ENCODE assay signal across 8 cellular contexts in genomic region chr11:19714387-19715363, GRCh38. TPM values are rescaled to one million over a fixed set of nuclear protein-coding genes. Genes with fewer than 3 reads are reported as not detected.
A peak's percentile ranks its signal among the peaks of the same experiment; 100 is the strongest.
DNase-seq lines count a peak whose midpoint lies in the region; ATAC-seq, FAIRE-seq and TF ChIP-seq lines count a peak whose summit lies in the region.

No MANE protein-coding gene starts in this region.

- H3K9me3 ChIP-seq in A549 (no peaks in the 10 kb centered on the region), HUES64 (ENCODE audit: insufficient read depth, low read depth, low read length) (no peaks in the 10 kb centered on the region), iPS-15b (ENCODE audit: control insufficient read depth, insufficient read depth, low read length) (no peaks in the 10 kb centered on the region), skeletal muscle satellite cell (replicated peaks; ENCODE audit: low read length) (no peaks in the 10 kb centered on the region)

- H3K9ac ChIP-seq in HUES64 (ENCODE audit: low read depth, low read length) (no peak overlapping the region), iPS-15b (ENCODE audit: low read depth, low read length) (no peak overlapping the region), skeletal muscle satellite cell (ENCODE audit: low read depth, low read length) (peak overlapping the region; percentile 84)

- DNase-seq in A549 (ENCODE audit: low read depth in 1 of 2, low spot score in 1 of 2), result peak in 1 of 2 experiments; percentile 17
- no peak for DNase-seq in astrocyte of the cerebellum (ENCODE audit: low read depth)
- no peak for DNase-seq in NCI-H2196 (lab: John Stamatoyannopoulos, UW; ENCODE audit: unreplicated experiment)
- no peak for DNase-seq in NCI-H1436 treated with DMSO at 0.1 percent for 48 hours (lab: John Stamatoyannopoulos, UW)

- ATAC-seq in A549, result peak in 1 of 2 experiments; percentile 5; a peak in 1 of 6 replicates
- ATAC-seq in HG03520 (IDR thresholded peaks at IDR 0.05; ENCODE audit: unreplicated experiment), result no peak

- TF ChIP-seq POLR2A in A549 (IDR thresholded peaks at IDR 0.05; ENCODE audit: low read length), result no peak

- TF ChIP-seq CTCF in A549 (IDR thresholded peaks at IDR 0.05), result no peak
- TF ChIP-seq CTCF in astrocyte of the cerebellum (IDR thresholded peaks at IDR 0.05; ENCODE audit: low read depth, low read length, missing control alignments), result no peak

- POLR2A ChIA-PET in A549 (lab: Yijun Ruan, JAX), result no interaction called here

- no peak for TF ChIP-seq RAD21 in A549 (conservative IDR thresholded peaks at IDR 0.05 in 1 of 2, IDR thresholded peaks at IDR 0.05 in 1 of 2)

- H3K4me2 ChIP-seq in A549 (peak overlapping the region; percentile 87), skeletal muscle satellite cell (ENCODE audit: low read length) (peak overlapping the region; percentile 84)

- H3K27me3 ChIP-seq in HUES64 (ENCODE audit: insufficient read depth, low read length), result peaks cover 58% of the 10 kb centered on the region
- H3K27me3 ChIP-seq in iPS-15b (ENCODE audit: control insufficient read depth, insufficient read depth, low read length), result peaks cover 50% of the 10 kb centered on the region
- no peaks in the 10 kb centered on the region for H3K27me3 ChIP-seq in skeletal muscle satellite cell (ENCODE audit: control insufficient read depth, insufficient read depth, low read length)

- FAIRE-seq in A549 (lab: Jason Lieb, UNC), result no peak

- in situ Hi-C loops in astrocyte of the cerebellum (cut with HindIII; ENCODE audit: low sequenced_read_pairs), result no loop called here

- peak overlapping the region; percentile 30 to 87 for H3K27ac ChIP-seq in A549
- no peak overlapping the region for H3K27ac ChIP-seq in HUES64 (ENCODE audit: low read depth, low read length)

- H3K4me1 ChIP-seq in A549 (peaks cover 36% of the 10 kb centered on the region), HUES64 (ENCODE audit: insufficient read depth, low read length) (peaks cover 17% of the 10 kb centered on the region), iPS-15b (ENCODE audit: control insufficient read depth, insufficient read depth, low read length) (peaks cover 9% of the 10 kb centered on the region), skeletal muscle satellite cell (ENCODE audit: control insufficient read depth, insufficient read depth, low read length) (peaks cover 61% of the 10 kb centered on the region)

- 57% methylated on average over 18 of the region's 25 CpGs for WGBS in A549 (ENCODE audit: missing lambda C conversion rate)
- 26% methylated on average over 21 of the region's 25 CpGs for WGBS in HUES64

- no peak for TF ChIP-seq EP300 in A549 (IDR thresholded peaks at IDR 0.05)

- H3K36me3 ChIP-seq in HUES64 (ENCODE audit: insufficient read depth, low read length) (no peaks in the 10 kb centered on the region), iPS-15b (ENCODE audit: control insufficient read depth, insufficient read depth, low read length) (no peaks in the 10 kb centered on the region), skeletal muscle satellite cell (ENCODE audit: insufficient read depth, low read length) (peaks cover 25% of the 10 kb centered on the region)

- CTCF ChIA-PET in A549 (lab: Yijun Ruan, JAX), result interaction anchor here (0.6 to 1.3 kb wide), 4 partner anchors 28 to 1600 kb away, joined by 3 read pairs; no protein-coding TSS in a partner anchor

- peak overlapping the region; percentile 49; the same call in 2 of the 3 replicates for H3K4me3 ChIP-seq in A549
- H3K4me3 ChIP-seq in HUES64 (ENCODE audit: low read length), result peak overlapping the region; percentile 45
- H3K4me3 ChIP-seq in astrocyte of the cerebellum (ENCODE audit: low read depth, low read length), result peak overlapping the region; percentile 68
- H3K4me3 ChIP-seq in iPS-15b (ENCODE audit: low read depth, low read length), result peak overlapping the region; percentile 79
- H3K4me3 ChIP-seq in skeletal muscle satellite cell (ENCODE audit: low read length), result peak overlapping the region; percentile 86

TF ChIP-seq in A549, 52 proteins besides CTCF, POLR2A, EP300 and RAD21 (continues in another document):
- TF ChIP-seq BCL3 (IDR thresholded peaks at IDR 0.05), result no peak
- TF ChIP-seq HOXA7 (CRISPR knock-in tag; IDR thresholded peaks at IDR 0.05), result no peak
- TF ChIP-seq TP53 (CRISPR knock-in tag; IDR thresholded peaks at IDR 0.05), result no peak
- no peak for TF ChIP-seq KDM1A (IDR thresholded peaks at IDR 0.05; ENCODE audit: low read depth)
- TF ChIP-seq ZFP36 (IDR thresholded peaks at IDR 0.05; ENCODE audit: borderline replicate concordance, partially characterized antibody), result no peak
- no peak for TF ChIP-seq ATOH8 (CRISPR knock-in tag; IDR thresholded peaks at IDR 0.05; ENCODE audit: low read depth)
- no peak for TF ChIP-seq REST (IDR thresholded peaks at IDR 0.05)
- no peak for TF ChIP-seq HDAC2 (IDR thresholded peaks at IDR 0.05)
- no peak for TF ChIP-seq HES2 (IDR thresholded peaks at IDR 0.05)
- TF ChIP-seq E2F6 (IDR thresholded peaks at IDR 0.05; ENCODE audit: borderline replicate concordance, low read depth), result no peak
- no peak for TF ChIP-seq MAFK (IDR thresholded peaks at IDR 0.05; ENCODE audit: partially characterized antibody)
- no peak for TF ChIP-seq FOSB (CRISPR knock-in tag; IDR thresholded peaks at IDR 0.05)
- no peak for TF ChIP-seq PBX3 (IDR thresholded peaks at IDR 0.05)
- no peak for TF ChIP-seq ZSCAN20 (CRISPR knock-in tag; IDR thresholded peaks at IDR 0.05)
- TF ChIP-seq HEYL (CRISPR knock-in tag; IDR thresholded peaks at IDR 0.05), result no peak

RNA-seq across cellular contexts. Expression of gene NAV2, which starts 2.0 kb away (rescaled TPM):
- polyA plus RNA-seq in A549 (2011; rRNA removed), result 19.8 and 27.6 TPM in 2 replicates
- polyA plus RNA-seq in A549 (2012; cell fraction: cytosol; rRNA removed), result 5.7 and 7.0 TPM in 2 replicates
- polyA plus RNA-seq in A549 (2012; cell fraction: nucleus; rRNA removed), result 13.3 and 14.1 TPM in 2 replicates
- polyA plus RNA-seq in A549 (2017; fragmentation: RNase III; extraction: RNeasy Plus Mini Kit Qiagen cat#74134 plus additional on column Dnase treatment), result 4.9 to 6.2 TPM (median 4.9 TPM) in 3 replicates
- polyA minus RNA-seq in A549 (2011; rRNA and poly(A)+ RNA removed), result 69.8 and 79.2 TPM in 2 replicates
- 29.0 TPM for polyA plus RNA-seq in HUES64 (2013, experiment 1 of 2)
- polyA plus RNA-seq in HUES64 (2013, experiment 2 of 2), result 24.4 TPM
- total RNA-seq in skeletal muscle satellite cell (2012; rRNA removed), result 35.2 and 36.8 TPM in 2 replicates
